19 cellular contexts compared by ENCODE assay signal in the genomic region with DNA sequence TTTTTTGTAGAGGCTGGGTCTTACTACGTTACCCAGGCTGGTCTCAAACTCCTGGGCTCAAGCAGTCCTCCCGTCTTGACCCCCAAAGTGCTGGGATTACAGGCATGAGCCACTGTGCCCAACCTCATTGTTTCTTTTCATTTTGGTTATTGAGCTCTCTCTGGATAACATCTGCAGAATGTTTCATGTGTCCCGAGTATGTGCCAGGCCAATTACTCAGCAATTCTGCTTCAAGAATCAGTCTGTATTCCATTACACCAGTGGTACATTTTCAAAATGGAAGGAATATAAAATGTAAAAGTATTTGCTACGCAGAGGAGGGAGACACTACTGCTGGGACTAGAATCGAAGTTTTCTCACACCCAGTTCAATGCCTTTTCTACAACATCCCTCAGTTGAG. TPM values are rescaled to one million over a fixed set of nuclear protein-coding genes. Genes with fewer than 3 reads are reported as not detected.
DNase-seq lines count a peak whose midpoint lies in the region; ATAC-seq, FAIRE-seq and TF ChIP-seq lines count a peak whose summit lies in the region.
"Had no signal": no experiment of that assay in that cellular context is flagged by ENCODE, and none has a peak within 500 bp of the region (broad histone marks: within the 10 kb centered on the region; RNA-seq: fewer than 3 reads in every experiment).

No MANE protein-coding gene starts in this region.

- no peak for FAIRE-seq in K562 (lab: Jason Lieb, UNC)

- POLR2A ChIA-PET in Panc1 (lab: Charles Lee): no interaction called here
- POLR2A ChIA-PET in K562 (lab: Yijun Ruan, JAX): interaction anchor here (0.8 to 2.0 kb wide), 2 partner anchors 48 to 50 kb away, joined by 3 to 5 read pairs; partner anchors contain the start of gene RPL11

- in situ Hi-C loops in Panc1 (cut with HindIII; ENCODE audit: low pct_unique_long_range_greater_than_20kb, low sequenced_read_pairs) (no loop called here), K562 (cut with MboI) (no loop called here)

- CTCF ChIA-PET in Calu3 (lab: Charles Lee) (interaction anchor here (0.7 kb wide), 1 partner anchor 36 kb away, joined by 4 read pairs; no protein-coding TSS in a partner anchor), Panc1 (lab: Charles Lee) (no interaction called here), K562 (lab: Yijun Ruan, JAX; ENCODE audit: low intra/inter-chr PET ratio) (interaction anchor here (0.6 kb wide), 1 partner anchor 34 kb away, joined by 4 read pairs; no protein-coding TSS in a partner anchor)

- no peaks in the 10 kb centered on the region for H3K9me1 ChIP-seq in K562 (ENCODE audit: control insufficient read depth, insufficient read depth, low read length)

- no peak for TF ChIP-seq RAD21 in K562 (CRISPR knock-in tag; conservative IDR thresholded peaks at IDR 0.05 in 1 of 2, IDR thresholded peaks at IDR 0.05 in 1 of 2)

- 60% methylated on average over 5 of the region's 5 CpGs for WGBS in K562 (ENCODE audit: insufficient coverage, low coverage, missing lambda C conversion rate)

- H3K9me3 ChIP-seq in Panc1 (ENCODE audit: control insufficient read depth, insufficient read depth, low read depth, low read length) (no peaks in the 10 kb centered on the region), K562 (replicated peaks; ENCODE audit: control insufficient read depth, insufficient read depth, low read depth, low read length) (no peaks in the 10 kb centered on the region)
- H3K9me3 ChIP-seq: BLaER1, MG63, ovary, sigmoid colon, testis had no signal

- H3K36me3 Mint-ChIP-seq in Calu3 (ENCODE audit: insufficient read depth, unreplicated experiment) (peaks cover 35% of the 10 kb centered on the region), nephron (ENCODE audit: low read depth) (peaks cover 7% of the 10 kb centered on the region)

- no TSS peak for BruUV-seq in Calu3 (replicated peaks; lab: Mats Ljungman, UMichigan)
- no TSS peak for BruUV-seq in Panc1 (replicated peaks; lab: Mats Ljungman, UMichigan)
- BruUV-seq in K562 (replicated peaks; lab: Mats Ljungman, UMichigan): no TSS peak

- H3K4me1 ChIP-seq in Panc1 (ENCODE audit: control insufficient read depth, insufficient read depth, low read length) (peaks cover 23% of the 10 kb centered on the region), K562 (replicated peaks in 1 of 2; ENCODE audit: control insufficient read depth in 2 of 2, insufficient read depth in 2 of 2, low read length in 2 of 2) (peaks cover 23 to 25% of the 10 kb centered on the region in 2 experiments)
- H3K4me1 ChIP-seq: testis had no signal

- peak overlapping the region; percentile 94; the same call in 1 of the 2 replicates for H3K27ac ChIP-seq in Panc1 (ENCODE audit: low read length)
- 0 out of 3 replicates have a peak overlapping the region, but pooled peaks have one; percentile 6 for H3K27ac ChIP-seq in K562 (ENCODE audit: extremely low read depth, low read depth, low read length)
- H3K27ac ChIP-seq: BLaER1, ovary, sigmoid colon, testis had no signal

- H3K9me3 Mint-ChIP-seq in Calu3 (ENCODE audit: low read depth, unreplicated experiment) (no peaks in the 10 kb centered on the region), nephron (no peaks in the 10 kb centered on the region)

- H3K79me2 ChIP-seq in K562 (ENCODE audit: control insufficient read depth, insufficient read depth, low read length): peaks cover 48% of the 10 kb centered on the region

- ATAC-seq in Panc1: no peak
- no peak for ATAC-seq in K562

- no peak for TF ChIP-seq POLR2A in K562 (conservative IDR thresholded peaks at IDR 0.05)

- intact Hi-C loops in Calu3 (cut with micrococcal nuclease; ENCODE audit: unreplicated experiment) (no loop called here), Panc1 (cut with micrococcal nuclease; ENCODE audit: unreplicated experiment) (loop anchor here (5.0 kb wide), 1 partner anchor 34 kb away; no protein-coding TSS in a partner anchor), K562 (cut with micrococcal nuclease) (loop anchor here (5.0 kb wide), 1 partner anchor 184 kb away; the partner anchor contains the start of gene ID3)

- H3K4me2 ChIP-seq in K562 (ENCODE audit: insufficient read depth, low read length): peak overlapping the region; percentile 10; the same call in 1 of the 2 replicates

- H3K9ac ChIP-seq in K562 (ENCODE audit: insufficient read depth in 1 of 2, low read depth in 2 of 2, low read length in 2 of 2): peak overlapping the region in 1 of 2 experiments; percentile 7; a peak in 1 of 4 replicates
- H3K9ac ChIP-seq: BLaER1 had no signal

- peak overlapping the region; percentile 17 for H3K27ac Mint-ChIP-seq in Calu3 (ENCODE audit: unreplicated experiment)
- H3K27ac Mint-ChIP-seq in nephron: peak overlapping the region; percentile 49 to 74 (median 70)

- H3K4me1 Mint-ChIP-seq in Calu3 (ENCODE audit: low read depth, unreplicated experiment): peaks cover 13% of the 10 kb centered on the region
- peaks cover 25% of the 10 kb centered on the region for H3K4me1 Mint-ChIP-seq in nephron

- H3K36me3 ChIP-seq in Panc1 (ENCODE audit: control insufficient read depth, insufficient read depth, low read length) (peaks cover 4% of the 10 kb centered on the region), K562 (ENCODE audit: control insufficient read depth, insufficient read depth, low read length) (peaks cover 16% of the 10 kb centered on the region)
- H3K36me3 ChIP-seq: ovary, sigmoid colon had no signal

- TF ChIP-seq EP300 in K562 (IDR thresholded peaks at IDR 0.05; ENCODE audit: low read length): no peak

- H4K20me1 ChIP-seq in K562 (replicated peaks; ENCODE audit: control insufficient read depth, insufficient read depth, low read length): peaks cover 14% of the 10 kb centered on the region; the same call in 1 of the 2 replicates

- H2AFZ ChIP-seq in K562 (ENCODE audit: low read depth, low read length): peak overlapping the region; percentile 16; the same call in 1 of the 2 replicates

- peak overlapping the region; percentile 76 for H3K4me3 Mint-ChIP-seq in Calu3 (ENCODE audit: low read depth, unreplicated experiment)
- H3K4me3 Mint-ChIP-seq in nephron: peak overlapping the region; percentile 86 to 91 (median 86)

- no peaks in the 10 kb centered on the region for H3K27me3 ChIP-seq in Panc1 (ENCODE audit: control insufficient read depth, insufficient read depth, low read length)
- no peaks in the 10 kb centered on the region for H3K27me3 ChIP-seq in K562 (ENCODE audit: control insufficient read depth in 2 of 2, insufficient read depth in 2 of 2, low read length in 2 of 2)
- H3K27me3 ChIP-seq: BLaER1, MG63, ovary, sigmoid colon, testis had no signal

- H3K27me3 Mint-ChIP-seq in Calu3 (ENCODE audit: unreplicated experiment) (no peaks in the 10 kb centered on the region), nephron (ENCODE audit: low read depth) (no peaks in the 10 kb centered on the region)

- TF ChIP-seq CTCF in Calu3 (IDR thresholded peaks at IDR 0.05; ENCODE audit: unreplicated experiment): no peak
- TF ChIP-seq CTCF in Panc1 (IDR thresholded peaks at IDR 0.05): no peak
- no peak for TF ChIP-seq CTCF in K562 (IDR thresholded peaks at IDR 0.05 in 2 of 3, conservative IDR thresholded peaks at IDR 0.05 in 1 of 3; ENCODE audit: insufficient read depth in 2 of 3, low read depth in 1 of 3, low read length in 3 of 3)
- no peak for TF ChIP-seq CTCF in nephron (IDR thresholded peaks at IDR 0.05; ENCODE audit: unreplicated experiment in 3 of 3)

- H3K4me3 ChIP-seq in Panc1 (ENCODE audit: low read depth in 2 of 2, low read length in 2 of 2) (no peak overlapping the region), K562 (no peak overlapping the region)
- H3K4me3 ChIP-seq: BLaER1, ovary, sigmoid colon, testis had no signal

- no peak for DNase-seq in Calu3
- no peak for DNase-seq in Panc1 (ENCODE audit: low read depth, low spot score)
- DNase-seq in K562 (ENCODE audit: extremely low read depth in 1 of 4, low spot score in 3 of 4): no peak
- no peak for DNase-seq in NOMO-1 treated with dmso at 0.1 percent for 144 hours (lab: John Stamatoyannopoulos, UW; ENCODE audit: unreplicated experiment)
- no peak for DNase-seq in NCI-H2029 (lab: John Stamatoyannopoulos, UW)
- DNase-seq in stimulated activated naive CD4-positive, alpha-beta T cell treated with Interleukin-2 at 50 U/mL for 16 hours (lab: John Stamatoyannopoulos, UW): no peak
- DNase-seq: dermis blood vessel endothelial cell; MG63; midbrain; NCI-H1694; NCI-H345; NK-92 treated with Interleukin-12 subunit alpha and Interleukin-12 subunit beta, amount 100 ng/mL, for 24 hours; ovary; Right ventricle myocardium superior; sigmoid colon; stimulated activated CD4-positive, alpha-beta T cell treated with anti-CD3 and anti-CD28 coated beads, Interleukin-2, amount 100 ng/mL, for 24 hours; testis had no signal

RNA-seq across cellular contexts. Expression of gene ELOA, which starts 1.7 kb away (rescaled TPM):
- total RNA-seq in Calu3 (2022) (32.4 and 36.5 TPM in 2 replicates), Panc1 (2021; ENCODE audit: unreplicated experiment) (58.5 TPM), K562 (2014; rRNA removed) (61.3 and 70.8 TPM in 2 replicates), K562 (2014; rRNA removed; fragmentation: Illumina TruSeq; extraction: Trizol) (74.1 and 75.8 TPM in 2 replicates), K562 (2015; rRNA removed; fragmentation: Illumina TruSeq; extraction: Trizol) (77.6 and 80.0 TPM in 2 replicates), K562 (2021) (66.6 and 70.8 TPM in 2 replicates)
- polyA plus RNA-seq in Panc1 (2012; ENCODE audit: insufficient read length): 25.6 TPM
- 40.0 and 60.8 TPM in 2 replicates for total RNA-seq in K562 (2011; cell fraction: chromatin; rRNA removed; ENCODE audit: low replicate concordance)
- total RNA-seq in K562 (2011; cell fraction: nucleolus; rRNA removed): 22.4 and 23.7 TPM in 2 replicates
- total RNA-seq in K562 (2011; cell fraction: nucleoplasm; rRNA removed): 31.1 and 33.1 TPM in 2 replicates
- polyA plus RNA-seq in K562 (2011; rRNA removed) (29.7 and 33.3 TPM in 2 replicates), K562 (2014; fragmentation: Illumina TruSeq; extraction: Trizol) (80.6 and 98.6 TPM in 2 replicates), K562 (2014; fragmentation: Nextera tagmentation; extraction: Ambion mirVana) (10 to 100 TPM; 31.9 to 53.6 TPM), K562 (2014; rRNA removed) (44.4 and 48.7 TPM in 2 replicates)
- 13.9 and 14.8 TPM in 2 replicates for polyA plus RNA-seq in K562 (2011; cell fraction: cytosol; rRNA removed)
- polyA plus RNA-seq in K562 (2011; cell fraction: nucleus; rRNA removed): 24.7 and 25.8 TPM in 2 replicates
- 28.7 and 53.0 TPM in 2 replicates for polyA plus RNA-seq in K562 (2012)
- 35.1 and 35.7 TPM in 2 replicates for polyA minus RNA-seq in K562 (2011; rRNA and poly(A)+ RNA removed)
- 25.7 and 34.4 TPM in 2 replicates for polyA minus RNA-seq in K562 (2011; cell fraction: cytosol; rRNA and poly(A)+ RNA removed)
- polyA minus RNA-seq in K562 (2011; cell fraction: nucleus; rRNA and poly(A)+ RNA removed): 10.5 and 19.7 TPM in 2 replicates

RNA-seq across cellular contexts. Expression of gene PITHD1, which starts 36.6 kb away (rescaled TPM):
- total RNA-seq in Calu3 (2022) (30.6 and 33.0 TPM in 2 replicates), Panc1 (2021; ENCODE audit: unreplicated experiment) (48.9 TPM), K562 (2014; rRNA removed) (149 and 175 TPM in 2 replicates), K562 (2014; rRNA removed; fragmentation: Illumina TruSeq; extraction: Trizol) (172 and 175 TPM in 2 replicates), K562 (2015; rRNA removed; fragmentation: Illumina TruSeq; extraction: Trizol) (144 and 151 TPM in 2 replicates), K562 (2021) (126 and 141 TPM in 2 replicates)
- polyA plus RNA-seq in Panc1 (2012; ENCODE audit: insufficient read length): 43.0 TPM
- total RNA-seq in K562 (2011; cell fraction: chromatin; rRNA removed; ENCODE audit: low replicate concordance): 96.3 and 113 TPM in 2 replicates
- total RNA-seq in K562 (2011; cell fraction: nucleolus; rRNA removed): 53.2 and 60.7 TPM in 2 replicates
- total RNA-seq in K562 (2011; cell fraction: nucleoplasm; rRNA removed): 112 and 144 TPM in 2 replicates
- polyA plus RNA-seq in K562 (2011; rRNA removed) (159 and 167 TPM in 2 replicates), K562 (2014; fragmentation: Illumina TruSeq; extraction: Trizol) (133 and 138 TPM in 2 replicates), K562 (2014; fragmentation: Nextera tagmentation; extraction: Ambion mirVana) (10 to 100 TPM; 46.5 to 51.7 TPM), K562 (2014; rRNA removed) (159 and 175 TPM in 2 replicates)
- polyA plus RNA-seq in K562 (2011; cell fraction: cytosol; rRNA removed): 81.9 and 157 TPM in 2 replicates
- polyA plus RNA-seq in K562 (2011; cell fraction: nucleus; rRNA removed): 74.8 and 105 TPM in 2 replicates
- polyA plus RNA-seq in K562 (2012): 80.0 and 120 TPM in 2 replicates
- polyA minus RNA-seq in K562 (2011; rRNA and poly(A)+ RNA removed): 59.4 and 74.4 TPM in 2 replicates
- 29.4 and 34.5 TPM in 2 replicates for polyA minus RNA-seq in K562 (2011; cell fraction: cytosol; rRNA and poly(A)+ RNA removed)
- 17.0 and 32.8 TPM in 2 replicates for polyA minus RNA-seq in K562 (2011; cell fraction: nucleus; rRNA and poly(A)+ RNA removed)

RNA-seq across cellular contexts. Expression of gene LYPLA2, which starts 49.3 kb away (rescaled TPM):
- total RNA-seq in Calu3 (2022): 52.0 and 66.5 TPM in 2 replicates
- total RNA-seq in Panc1 (2021; ENCODE audit: unreplicated experiment): 82.9 TPM
- polyA plus RNA-seq in Panc1 (2012; ENCODE audit: insufficient read length): 106 TPM
- 27.3 and 126 TPM in 2 replicates for total RNA-seq in K562 (2011; cell fraction: chromatin; rRNA removed; ENCODE audit: low replicate concordance)
- total RNA-seq in K562 (2011; cell fraction: nucleolus; rRNA removed): 89.4 and 103 TPM in 2 replicates
- total RNA-seq in K562 (2011; cell fraction: nucleoplasm; rRNA removed): 56.7 and 62.0 TPM in 2 replicates
- 126 and 144 TPM in 2 replicates for total RNA-seq in K562 (2014; rRNA removed)
- 17.4 and 25.8 TPM in 2 replicates for total RNA-seq in K562 (2014; rRNA removed; fragmentation: Illumina TruSeq; extraction: Trizol)
- total RNA-seq in K562 (2015; rRNA removed; fragmentation: Illumina TruSeq; extraction: Trizol): 56.5 and 58.4 TPM in 2 replicates
- total RNA-seq in K562 (2021): 108 and 109 TPM in 2 replicates
- polyA plus RNA-seq in K562 (2011; rRNA removed): 60.1 and 72.7 TPM in 2 replicates
- 89.6 and 223 TPM in 2 replicates for polyA plus RNA-seq in K562 (2011; cell fraction: cytosol; rRNA removed)
- 141 and 217 TPM in 2 replicates for polyA plus RNA-seq in K562 (2011; cell fraction: nucleus; rRNA removed)
- 97.6 and 103 TPM in 2 replicates for polyA plus RNA-seq in K562 (2012)
- 90.2 and 141 TPM in 2 replicates for polyA plus RNA-seq in K562 (2014; fragmentation: Illumina TruSeq; extraction: Trizol)
- polyA plus RNA-seq in K562 (2014; fragmentation: Nextera tagmentation; extraction: Ambion mirVana): 1 to 10 TPM; 3.9 to 9.9 TPM
- 127 and 128 TPM in 2 replicates for polyA plus RNA-seq in K562 (2014; rRNA removed)
- polyA minus RNA-seq in K562 (2011; rRNA and poly(A)+ RNA removed): 21.3 and 39.9 TPM in 2 replicates
- polyA minus RNA-seq in K562 (2011; cell fraction: cytosol; rRNA and poly(A)+ RNA removed): 64.0 and 69.4 TPM in 2 replicates
- polyA minus RNA-seq in K562 (2011; cell fraction: nucleus; rRNA and poly(A)+ RNA removed): 25.7 and 26.4 TPM in 2 replicates

RNA-seq across cellular contexts. Expression of gene RPL11, which starts 50.0 kb away (rescaled TPM):
- total RNA-seq in Calu3 (2022) (588 and 622 TPM in 2 replicates), Panc1 (2021; ENCODE audit: unreplicated experiment) (865 TPM), K562 (2014; rRNA removed) (3,111 and 3,495 TPM in 2 replicates), K562 (2014; rRNA removed; fragmentation: Illumina TruSeq; extraction: Trizol) (3,683 and 3,950 TPM in 2 replicates), K562 (2015; rRNA removed; fragmentation: Illumina TruSeq; extraction: Trizol) (3,549 and 3,642 TPM in 2 replicates), K562 (2021) (1,751 and 1,781 TPM in 2 replicates)
- polyA plus RNA-seq in Panc1 (2012; ENCODE audit: insufficient read length): 1,505 TPM
- 326 and 345 TPM in 2 replicates for total RNA-seq in K562 (2011; cell fraction: chromatin; rRNA removed; ENCODE audit: low replicate concordance)
- 341 and 370 TPM in 2 replicates for total RNA-seq in K562 (2011; cell fraction: nucleolus; rRNA removed)
- total RNA-seq in K562 (2011; cell fraction: nucleoplasm; rRNA removed): 557 and 1,073 TPM in 2 replicates
- polyA plus RNA-seq in K562 (2011; rRNA removed) (2,818 and 2,821 TPM in 2 replicates), K562 (2014; fragmentation: Illumina TruSeq; extraction: Trizol) (3,852 and 4,443 TPM in 2 replicates), K562 (2014; fragmentation: Nextera tagmentation; extraction: Ambion mirVana) (1,000 to 10,000 TPM; 2,542 to 2,758 TPM), K562 (2014; rRNA removed) (4,338 and 4,526 TPM in 2 replicates)
- 831 and 2,063 TPM in 2 replicates for polyA plus RNA-seq in K562 (2011; cell fraction: cytosol; rRNA removed)
- 469 and 968 TPM in 2 replicates for polyA plus RNA-seq in K562 (2011; cell fraction: nucleus; rRNA removed)
- 3,491 and 4,910 TPM in 2 replicates for polyA plus RNA-seq in K562 (2012)
- 1,269 and 1,421 TPM in 2 replicates for polyA minus RNA-seq in K562 (2011; rRNA and poly(A)+ RNA removed)
- polyA minus RNA-seq in K562 (2011; cell fraction: cytosol; rRNA and poly(A)+ RNA removed): 631 and 637 TPM in 2 replicates
- polyA minus RNA-seq in K562 (2011; cell fraction: nucleus; rRNA and poly(A)+ RNA removed): 128 and 273 TPM in 2 replicates

RNA-seq across cellular contexts. Expression of gene GALE, which starts 58.9 kb away (rescaled TPM):
- 76.7 and 97.9 TPM in 2 replicates for total RNA-seq in Calu3 (2022)
- total RNA-seq in Panc1 (2021; ENCODE audit: unreplicated experiment): 114 TPM
- 112 TPM for polyA plus RNA-seq in Panc1 (2012; ENCODE audit: insufficient read length)
- 48.0 and 134 TPM in 2 replicates for total RNA-seq in K562 (2011; cell fraction: chromatin; rRNA removed; ENCODE audit: low replicate concordance)
- 107 and 108 TPM in 2 replicates for total RNA-seq in K562 (2011; cell fraction: nucleolus; rRNA removed)
- 54.4 and 66.4 TPM in 2 replicates for total RNA-seq in K562 (2011; cell fraction: nucleoplasm; rRNA removed)
- 130 and 133 TPM in 2 replicates for total RNA-seq in K562 (2014; rRNA removed)
- 36.8 and 48.3 TPM in 2 replicates for total RNA-seq in K562 (2014; rRNA removed; fragmentation: Illumina TruSeq; extraction: Trizol)
- 86.2 and 91.3 TPM in 2 replicates for total RNA-seq in K562 (2015; rRNA removed; fragmentation: Illumina TruSeq; extraction: Trizol)
- total RNA-seq in K562 (2021): 108 and 112 TPM in 2 replicates
- 88.3 and 104 TPM in 2 replicates for polyA plus RNA-seq in K562 (2011; rRNA removed)
- polyA plus RNA-seq in K562 (2011; cell fraction: cytosol; rRNA removed): 132 and 175 TPM in 2 replicates
- 105 and 111 TPM in 2 replicates for polyA plus RNA-seq in K562 (2011; cell fraction: nucleus; rRNA removed)
- 89.3 and 129 TPM in 2 replicates for polyA plus RNA-seq in K562 (2012)
- polyA plus RNA-seq in K562 (2014; fragmentation: Illumina TruSeq; extraction: Trizol): 96.6 and 108 TPM in 2 replicates
- 10 to 100 TPM in 1 of 2 experiments, 1 to 10 TPM in 1; 8.4 to 48.4 TPM for polyA plus RNA-seq in K562 (2014; fragmentation: Nextera tagmentation; extraction: Ambion mirVana)
- polyA plus RNA-seq in K562 (2014; rRNA removed): 125 and 139 TPM in 2 replicates
- 33.6 and 40.5 TPM in 2 replicates for polyA minus RNA-seq in K562 (2011; rRNA and poly(A)+ RNA removed)
- 29.0 and 36.3 TPM in 2 replicates for polyA minus RNA-seq in K562 (2011; cell fraction: cytosol; rRNA and poly(A)+ RNA removed)
- 28.5 and 41.0 TPM in 2 replicates for polyA minus RNA-seq in K562 (2011; cell fraction: nucleus; rRNA and poly(A)+ RNA removed)
